In the genomic region with DNA sequence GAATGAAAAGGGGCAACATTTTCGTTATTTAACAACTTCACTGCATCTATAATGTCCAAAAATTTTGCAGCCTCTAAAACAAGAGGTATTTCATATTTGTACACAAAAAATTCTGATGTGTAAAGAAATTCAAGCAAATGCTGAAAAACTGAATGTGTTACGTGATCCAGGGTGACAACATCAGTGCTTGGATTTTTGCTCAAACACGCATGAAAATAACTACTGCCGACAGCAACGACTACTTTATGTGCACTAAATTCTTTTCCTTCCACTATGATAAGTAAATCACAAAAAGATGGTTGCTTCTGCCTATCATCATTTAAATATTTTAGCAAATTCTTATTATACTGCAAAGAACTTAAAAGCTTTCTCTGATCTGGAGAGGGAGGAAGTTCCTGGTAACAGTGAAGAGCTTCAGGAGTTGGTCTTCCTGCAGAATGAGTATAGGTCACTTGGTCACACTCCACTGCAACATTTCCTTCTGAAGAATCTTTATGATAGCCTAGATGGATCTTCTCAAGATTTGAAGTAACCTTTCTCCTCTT, we compare ENCODE assay signal across 8 cellular contexts. TPM values are rescaled to one million over a fixed set of nuclear protein-coding genes. Genes with fewer than 3 reads are reported as not detected.
DNase-seq lines count a peak whose midpoint lies in the region; ATAC-seq and TF ChIP-seq lines count a peak whose summit lies in the region.

No MANE protein-coding gene starts in this region.

- intact Hi-C loops in spleen (cut with DNase I; ENCODE audit: low total_unique reads), result no loop called here
- intact Hi-C loops in body of pancreas (cut with DNase I), result no loop called here

- no peaks in the 10 kb centered on the region for H3K27me3 Mint-ChIP-seq in activated CD8-positive, alpha-beta memory T cell treated with anti-CD3 and anti-CD28 coated beads, Interleukin-2, amount 10 ng/mL, durations not matched to agents 7 days and 5 days

- H3K9me3 ChIP-seq in gastroesophageal sphincter (no peaks in the 10 kb centered on the region), spleen (no peaks in the 10 kb centered on the region), body of pancreas (no peaks in the 10 kb centered on the region)

- TF ChIP-seq POLR2A in gastroesophageal sphincter (IDR thresholded peaks at IDR 0.05) (no peak), spleen (IDR thresholded peaks at IDR 0.05) (no peak), body of pancreas (IDR thresholded peaks at IDR 0.05) (no peak)

- H3K4me1 ChIP-seq in gastroesophageal sphincter (peaks cover 3 to 64% (median 8%) of the 10 kb centered on the region in 3 donors), spleen (peaks cover 47 to 75% (median 62%) of the 10 kb centered on the region in 6 donors), body of pancreas (peaks cover 25% of the 10 kb centered on the region)

- no peak for ATAC-seq in activated CD8-positive, alpha-beta memory T cell treated with anti-CD3 and anti-CD28 coated beads, Interleukin-2, amount 10 ng/mL, durations not matched to agents 7 days and 5 days
- ATAC-seq in gastroesophageal sphincter (no peak), HG02678 (IDR thresholded peaks at IDR 0.05; ENCODE audit: unreplicated experiment) (no peak), body of pancreas (no peak)

- 35 to 45% methylated on average over 5 of the region's 5 CpGs for WGBS in gastroesophageal sphincter (ENCODE audit: low coverage in 1 of 2), 2 donors
- WGBS in spleen, 5 donors, result 59 to 68% (median 64%) methylated on average over 5 of the region's 5 CpGs
- WGBS in body of pancreas, 2 donors, result 47 to 55% methylated on average over 5 of the region's 5 CpGs

- H3K36me3 Mint-ChIP-seq in activated CD8-positive, alpha-beta memory T cell treated with anti-CD3 and anti-CD28 coated beads, Interleukin-2, amount 10 ng/mL, durations not matched to agents 7 days and 5 days, result peaks cover 15% of the 10 kb centered on the region

- H3K27me3 ChIP-seq in gastroesophageal sphincter (no peaks in the 10 kb centered on the region), spleen (replicated peaks in 1 of 7) (no peaks in the 10 kb centered on the region), body of pancreas (no peaks in the 10 kb centered on the region)

- peaks cover 53% of the 10 kb centered on the region for H3K4me1 Mint-ChIP-seq in activated CD8-positive, alpha-beta memory T cell treated with anti-CD3 and anti-CD28 coated beads, Interleukin-2, amount 10 ng/mL, durations not matched to agents 7 days and 5 days

- H3K36me3 ChIP-seq in gastroesophageal sphincter, result no peaks in the 10 kb centered on the region
- no peaks in the 10 kb centered on the region for H3K36me3 ChIP-seq in spleen
- H3K36me3 ChIP-seq in body of pancreas (replicated peaks in 1 of 2; ENCODE audit: insufficient read depth in 1 of 2, low read depth in 2 of 2), result no peaks in the 10 kb centered on the region

- H3K9me3 Mint-ChIP-seq in activated CD8-positive, alpha-beta memory T cell treated with anti-CD3 and anti-CD28 coated beads, Interleukin-2, amount 10 ng/mL, durations not matched to agents 7 days and 5 days (ENCODE audit: low read depth), result no peaks in the 10 kb centered on the region

- H3K27ac Mint-ChIP-seq in activated CD8-positive, alpha-beta memory T cell treated with anti-CD3 and anti-CD28 coated beads, Interleukin-2, amount 10 ng/mL, durations not matched to agents 7 days and 5 days, result peak overlapping the region; percentile 96

- H3K27ac ChIP-seq in gastroesophageal sphincter (peak overlapping the region in 3 of 4 donors; percentile 96 to 97 (median 97)), spleen (peak overlapping the region in 7 of 8 donors; percentile 92 to 95 (median 94)), body of pancreas (peak overlapping the region in 1 of 4 donors; percentile 94)

- CTCF ChIA-PET in activated CD8-positive, alpha-beta memory T cell treated with anti-CD3 and anti-CD28 coated beads, Interleukin-2, amount 10 ng/mL, durations not matched to agents 7 days and 5 days (lab: Charles Lee), result no interaction called here

- TF ChIP-seq CTCF in gastroesophageal sphincter (IDR thresholded peaks at IDR 0.05) (no peak), spleen (IDR thresholded peaks at IDR 0.05 in 8 of 11, conservative IDR thresholded peaks at IDR 0.05 in 3 of 11) (no peak), body of pancreas (IDR thresholded peaks at IDR 0.05) (no peak)

- peak overlapping the region; percentile 100 for H3K4me3 Mint-ChIP-seq in activated CD8-positive, alpha-beta memory T cell treated with anti-CD3 and anti-CD28 coated beads, Interleukin-2, amount 10 ng/mL, durations not matched to agents 7 days and 5 days

- no peak for TF ChIP-seq EP300 in gastroesophageal sphincter (IDR thresholded peaks at IDR 0.05)

- H3K4me3 ChIP-seq in gastroesophageal sphincter, result peak overlapping the region; percentile 72 to 89
- peak overlapping the region; percentile 67 to 80 (median 74) for H3K4me3 ChIP-seq in spleen
- peak overlapping the region in 1 of 2 donors; percentile 73 for H3K4me3 ChIP-seq in body of pancreas

- DNase-seq in activated CD8-positive, alpha-beta memory T cell treated with anti-CD3 and anti-CD28 coated beads, Interleukin-2, amount 10 ng/mL, durations not matched to agents 7 days and 5 days, result no peak
- DNase-seq in activated CD8-positive, alpha-beta memory T cell treated with anti-CD3 and anti-CD28 coated beads for 24 hours, result no peak
- DNase-seq in SW480 (ENCODE audit: low spot score) (peak; percentile 8), spleen (no peak), SKM-1 treated with dmso at 0.1 percent for 144 hours (lab: John Stamatoyannopoulos, UW; ENCODE audit: unreplicated experiment) (no peak), body of pancreas (no peak)

RNA-seq across cellular contexts. Expression of a gene that starts 1.1 kb away (rescaled TPM):
- 1 to 10 TPM; 5.6 to 6.8 TPM for total RNA-seq in activated CD8-positive, alpha-beta memory T cell treated with anti-CD3 and anti-CD28 coated beads, Interleukin-2, amount 10 ng/mL, durations not matched to agents 7 days and 5 days
- total RNA-seq in gastroesophageal sphincter (10 to 100 TPM; 11.2 to 17.9 (median 12.9) TPM), spleen (10 to 100 TPM; 11.2 to 14.0 (median 12.3) TPM), body of pancreas (1 to 10 TPM; 4.6 to 7.5 TPM)
- polyA plus RNA-seq in spleen, result 1 to 10 TPM; 2.0 to 3.2 (median 2.4) TPM

RNA-seq across cellular contexts. Expression of a gene that starts 53.5 kb away (rescaled TPM):
- 10 to 100 TPM; 73.8 to 91.3 TPM for total RNA-seq in activated CD8-positive, alpha-beta memory T cell treated with anti-CD3 and anti-CD28 coated beads, Interleukin-2, amount 10 ng/mL, durations not matched to agents 7 days and 5 days
- total RNA-seq in gastroesophageal sphincter (under 1 TPM; 0.27 to 0.96 (median 0.29) TPM), spleen (10 to 100 TPM in 1 of 7 donors, 1 to 10 TPM in 6; 1.4 to 13.3 (median 4.9) TPM), body of pancreas (under 1 TPM; under 0.01 to 0.66 TPM)
- 1 to 10 TPM in 1 of 3 donors, under 1 TPM in 2; 0.70 to 3.1 (median 0.77) TPM for polyA plus RNA-seq in spleen

Comparison
In these comparisons a context has a peak if more than half of its experiments do, and no peak if none do; other contexts are left out.
1. RNA of a gene that starts 53.5 kb away (total RNA-seq): 73.8 to 91.3 TPM in activated CD8-positive, alpha-beta memory T cell treated with anti-CD3 and anti-CD28 coated beads, Interleukin-2, amount 10 ng/mL, durations not matched to agents 7 days and 5 days; 1.4 to 13.3 TPM in spleen, under 0.01 to 0.66 TPM in body of pancreas and 0.27 to 0.96 TPM in gastroesophageal sphincter; every median in the first group is over 4 times any median in the second.